ENCODE assay signal across 22 cellular contexts in genomic region chr6:37391100-37391499, GRCh38.
"Had no signal": no experiment of that assay in that cellular context is flagged by ENCODE, and none has a peak within 500 bp of the region (broad histone marks: within the 10 kb centered on the region; RNA-seq: fewer than 3 reads in every experiment).

No MANE protein-coding gene starts in this region.

- ATAC-seq: left lung; naive thymus-derived CD8-positive, alpha-beta T cell; psoas muscle; right cardiac atrium had no signal

- H3K27me3 ChIP-seq: left lung, tibial artery had no signal

- H3K27me3 Mint-ChIP-seq: activated CD4-positive, alpha-beta memory T cell treated with anti-CD3 and anti-CD28 coated beads, Interleukin-2, amount 10 ng/mL, durations not matched to agents 7 days and 5 days; brain; naive thymus-derived CD8-positive, alpha-beta T cell; stimulated activated naive CD8-positive, alpha-beta T cell treated with anti-CD3 and anti-CD28 coated beads, Interleukin-15, Interleukin-2, amounts not matched to agents 100 ng/mL and 50 ng/mL, for 24 hours had no signal

- FAIRE-seq: kidney had no signal

- H3K9me3 ChIP-seq: left lung, psoas muscle, tibial artery had no signal

- H3K4me3 Mint-ChIP-seq: activated CD4-positive, alpha-beta memory T cell treated with anti-CD3 and anti-CD28 coated beads, Interleukin-2, amount 10 ng/mL, durations not matched to agents 7 days and 5 days; activated naive CD4-positive, alpha-beta T cell treated with anti-CD3 and anti-CD28 coated beads for 36 hours; brain; naive thymus-derived CD8-positive, alpha-beta T cell; stimulated activated naive CD8-positive, alpha-beta T cell treated with anti-CD3 and anti-CD28 coated beads, Interleukin-15, Interleukin-2, amounts not matched to agents 100 ng/mL and 50 ng/mL, for 24 hours had no signal

- H3K4me3 ChIP-seq: left lung, lung, psoas muscle, tibial artery had no signal

- H3K4me1 ChIP-seq: left lung, psoas muscle, tibial artery had no signal

- H3K4me1 Mint-ChIP-seq: naive thymus-derived CD8-positive, alpha-beta T cell had no signal

- H3K27ac ChIP-seq: left lung, psoas muscle, tibial artery had no signal

- H3K27ac Mint-ChIP-seq: activated CD4-positive, alpha-beta memory T cell treated with anti-CD3 and anti-CD28 coated beads, Interleukin-2, amount 10 ng/mL, durations not matched to agents 7 days and 5 days; activated naive CD4-positive, alpha-beta T cell treated with anti-CD3 and anti-CD28 coated beads for 36 hours; stimulated activated naive CD8-positive, alpha-beta T cell treated with anti-CD3 and anti-CD28 coated beads, Interleukin-15, Interleukin-2, amounts not matched to agents 100 ng/mL and 50 ng/mL, for 24 hours had no signal

- H3K9me3 Mint-ChIP-seq: activated CD4-positive, alpha-beta memory T cell treated with anti-CD3 and anti-CD28 coated beads, Interleukin-2, amount 10 ng/mL, durations not matched to agents 7 days and 5 days; activated naive CD4-positive, alpha-beta T cell treated with anti-CD3 and anti-CD28 coated beads for 36 hours; brain; naive thymus-derived CD8-positive, alpha-beta T cell; stimulated activated naive CD8-positive, alpha-beta T cell treated with anti-CD3 and anti-CD28 coated beads, Interleukin-15, Interleukin-2, amounts not matched to agents 100 ng/mL and 50 ng/mL, for 24 hours had no signal

- DNase-seq: activated CD4-positive, alpha-beta memory T cell treated with anti-CD3 and anti-CD28 coated beads, Interleukin-2, amount 10 ng/mL, durations not matched to agents 7 days and 5 days; activated CD4-positive, alpha-beta T cell treated with anti-CD3 and anti-CD28 coated beads for 4 hours; activated CD4-positive, CD25-positive, alpha-beta regulatory T cell; activated effector memory CD4-positive, alpha-beta T cell treated with Interleukin-2 at 50 U/mL for 16 hours; activated naive CD4-positive, alpha-beta T cell treated with anti-CD3 and anti-CD28 coated beads for 36 hours; activated T-cell treated with anti-CD3 and anti-CD28 coated beads, Interleukin-2, amount 50 U/mL, for 48 hours; aorta; dermis blood vessel endothelial cell; effector CD8-positive, alpha-beta T cell; erythroblast; foreskin fibroblast; kidney; left lung; naive thymus-derived CD8-positive, alpha-beta T cell; psoas muscle; right cardiac atrium; stimulated activated CD4-positive, alpha-beta T cell treated with anti-CD3 and anti-CD28 coated beads, Interleukin-12 subunit alpha, Interleukin-12 subunit beta, amount 100 ng/mL, for 4 hours; stimulated activated CD4-positive, alpha-beta T cell treated with anti-CD3 and anti-CD28 coated beads, Interleukin-4, amount 100 ng/mL, for 4 hours; tibial artery had no signal
